9 cellular contexts compared by ENCODE assay signal in genomic region chr1:20494609-20495311, GRCh38. TPM values are rescaled to one million over a fixed set of nuclear protein-coding genes. Genes with fewer than 3 reads are reported as not detected.
DNase-seq lines count a peak whose midpoint lies in the region; ATAC-seq and TF ChIP-seq lines count a peak whose summit lies in the region.
"Had no signal": no experiment of that assay in that cellular context is flagged by ENCODE, and none has a peak within 500 bp of the region (broad histone marks: within the 10 kb centered on the region; RNA-seq: fewer than 3 reads in every experiment).

No MANE protein-coding gene starts in this region.

- H3K27ac Mint-ChIP-seq in natural killer cell = no peak overlapping the region
- H3K27ac Mint-ChIP-seq in natural killer cell treated with Interleukin-12 subunit alpha and Interleukin-12 subunit beta and Interleukin-15 and Interleukin-18, amount 100 ng/mL, for 72 hours = no peak overlapping the region
- peak overlapping the region; percentile 95 for H3K27ac Mint-ChIP-seq in activated T-helper 17 cell treated with anti-CD3 and anti-CD28 coated beads, Interleukin-2, amount 50 U/mL, for 72 hours
- H3K27ac Mint-ChIP-seq in CD4-positive, alpha-beta T cell = no peak overlapping the region

- H3K27me3 ChIP-seq in CD4-positive, alpha-beta T cell (ENCODE audit: control insufficient read depth, insufficient read depth, low read length) = peaks cover under 1% of the 10 kb centered on the region

- POLR2A ChIA-PET in CD4-positive, alpha-beta T cell (lab: Charles Lee) = interaction anchor here (1.0 to 1.4 kb wide), 3 partner anchors 12 to 282 kb away, joined by 3 to 4 read pairs (median 3); no protein-coding TSS in a partner anchor

- DNase-seq in natural killer cell = no peak
- DNase-seq in natural killer cell treated with Interleukin-12 subunit alpha and Interleukin-12 subunit beta and Interleukin-15 and Interleukin-18, amount 100 ng/mL, for 72 hours (ENCODE audit: low spot score) = no peak
- peak; percentile 29 for DNase-seq in glomerular endothelial cell (ENCODE audit: extremely low read depth, low read depth, low spot score)
- no peak for DNase-seq in CD4-positive, alpha-beta T cell
- no peak for DNase-seq in GM20000 (ENCODE audit: low spot score)
- DNase-seq: erythroblast had no signal

- no peaks in the 10 kb centered on the region for H3K9me3 ChIP-seq in CD4-positive, alpha-beta T cell (ENCODE audit: control insufficient read depth, low read length)

- no peak for TF ChIP-seq CTCF in natural killer cell (IDR thresholded peaks at IDR 0.05)
- no peak for TF ChIP-seq CTCF in CD4-positive, alpha-beta T cell (IDR thresholded peaks at IDR 0.05)
- TF ChIP-seq CTCF in GM20000 (IDR thresholded peaks at IDR 0.05; ENCODE audit: extremely low read depth, missing control alignments) = no peak

- intact Hi-C loops in natural killer cell (cut with micrococcal nuclease) = loop anchor here (5.0 kb wide), 1 partner anchor 132 kb away; no protein-coding TSS in a partner anchor
- intact Hi-C loops in CD4-positive, alpha-beta T cell (cut with DNase I, micrococcal nuclease) = loop anchor here (1.0 to 5.0 kb wide), 2 partner anchors 297 to 576 kb away; no protein-coding TSS in a partner anchor

- H3K27ac ChIP-seq in CD4-positive, alpha-beta T cell (ENCODE audit: low read depth, low read length) = no peak overlapping the region

- ATAC-seq in natural killer cell (no peak), HG02571 (IDR thresholded peaks at IDR 0.05; ENCODE audit: unreplicated experiment) (no peak), HG02678 (IDR thresholded peaks at IDR 0.05; ENCODE audit: unreplicated experiment) (no peak)
- no peak for ATAC-seq in natural killer cell treated with Interleukin-12 subunit alpha and Interleukin-12 subunit beta and Interleukin-15 and Interleukin-18, amount 100 ng/mL, for 72 hours
- no peak for ATAC-seq in activated T-helper 17 cell treated with anti-CD3 and anti-CD28 coated beads, Interleukin-2, amount 50 U/mL, for 72 hours (replicated peaks)
- no peak for ATAC-seq in CD4-positive, alpha-beta T cell (ENCODE audit: poor library complexity)

- no peaks in the 10 kb centered on the region for H3K36me3 Mint-ChIP-seq in natural killer cell
- H3K36me3 Mint-ChIP-seq in natural killer cell treated with Interleukin-12 subunit alpha and Interleukin-12 subunit beta and Interleukin-15 and Interleukin-18, amount 100 ng/mL, for 72 hours = no peaks in the 10 kb centered on the region
- H3K36me3 Mint-ChIP-seq in activated T-helper 17 cell treated with anti-CD3 and anti-CD28 coated beads, Interleukin-2, amount 50 U/mL, for 72 hours (ENCODE audit: low read depth) = peaks cover 15% of the 10 kb centered on the region
- H3K36me3 Mint-ChIP-seq in CD4-positive, alpha-beta T cell (ENCODE audit: low read depth) = peaks cover 16% of the 10 kb centered on the region

- CTCF ChIA-PET in CD4-positive, alpha-beta T cell (lab: Charles Lee) = interaction anchor here (0.5 to 1.4 kb wide), 5 partner anchors 7 to 282 kb away, joined by 3 to 5 read pairs (median 4); partner anchors contain the start of gene CAMK2N1

- H3K9me3 Mint-ChIP-seq in natural killer cell = no peaks in the 10 kb centered on the region
- no peaks in the 10 kb centered on the region for H3K9me3 Mint-ChIP-seq in natural killer cell treated with Interleukin-12 subunit alpha and Interleukin-12 subunit beta and Interleukin-15 and Interleukin-18, amount 100 ng/mL, for 72 hours
- no peaks in the 10 kb centered on the region for H3K9me3 Mint-ChIP-seq in activated T-helper 17 cell treated with anti-CD3 and anti-CD28 coated beads, Interleukin-2, amount 50 U/mL, for 72 hours
- H3K9me3 Mint-ChIP-seq in CD4-positive, alpha-beta T cell = no peaks in the 10 kb centered on the region

- peaks cover 3 to 7% of the 10 kb centered on the region in 2 donors for H3K27me3 Mint-ChIP-seq in natural killer cell (ENCODE audit: low read depth in 2 of 2)
- peaks cover 4 to 7% of the 10 kb centered on the region in 2 donors for H3K27me3 Mint-ChIP-seq in natural killer cell treated with Interleukin-12 subunit alpha and Interleukin-12 subunit beta and Interleukin-15 and Interleukin-18, amount 100 ng/mL, for 72 hours
- no peaks in the 10 kb centered on the region for H3K27me3 Mint-ChIP-seq in activated T-helper 17 cell treated with anti-CD3 and anti-CD28 coated beads, Interleukin-2, amount 50 U/mL, for 72 hours
- H3K27me3 Mint-ChIP-seq in CD4-positive, alpha-beta T cell = no peaks in the 10 kb centered on the region

- peak overlapping the region; percentile 6 for H3K4me3 Mint-ChIP-seq in natural killer cell
- no peak overlapping the region for H3K4me3 Mint-ChIP-seq in natural killer cell treated with Interleukin-12 subunit alpha and Interleukin-12 subunit beta and Interleukin-15 and Interleukin-18, amount 100 ng/mL, for 72 hours
- peak overlapping the region; percentile 69 for H3K4me3 Mint-ChIP-seq in activated T-helper 17 cell treated with anti-CD3 and anti-CD28 coated beads, Interleukin-2, amount 50 U/mL, for 72 hours
- no peak overlapping the region for H3K4me3 Mint-ChIP-seq in CD4-positive, alpha-beta T cell

- peaks cover 5% of the 10 kb centered on the region in 2 donors for H3K4me1 Mint-ChIP-seq in natural killer cell
- H3K4me1 Mint-ChIP-seq in natural killer cell treated with Interleukin-12 subunit alpha and Interleukin-12 subunit beta and Interleukin-15 and Interleukin-18, amount 100 ng/mL, for 72 hours (ENCODE audit: low read depth in 2 of 2) = no peaks in the 10 kb centered on the region
- H3K4me1 Mint-ChIP-seq in activated T-helper 17 cell treated with anti-CD3 and anti-CD28 coated beads, Interleukin-2, amount 50 U/mL, for 72 hours = peaks cover 15% of the 10 kb centered on the region
- H3K4me1 Mint-ChIP-seq in CD4-positive, alpha-beta T cell (ENCODE audit: low read depth) = no peaks in the 10 kb centered on the region

RNA-seq across cellular contexts. Expression of gene CAMK2N1, which starts 8.8 kb away (rescaled TPM):
- 1 to 10 TPM; 1.6 to 2.6 (median 1.6) TPM for total RNA-seq in natural killer cell
- 1 to 10 TPM; 1.1 to 2.1 TPM for total RNA-seq in natural killer cell treated with Interleukin-12 subunit alpha and Interleukin-12 subunit beta and Interleukin-15 and Interleukin-18, amount 100 ng/mL, for 72 hours
- total RNA-seq in activated T-helper 17 cell treated with anti-CD3 and anti-CD28 coated beads, Interleukin-2, amount 50 U/mL, for 72 hours = under 1 TPM; 0.30 to 0.53 TPM
- total RNA-seq in glomerular endothelial cell = 4.6 and 8.9 TPM in 2 replicates
- 1 to 10 TPM; 2.3 TPM for total RNA-seq in CD4-positive, alpha-beta T cell

RNA-seq across cellular contexts. Expression of gene MUL1, which starts 13.2 kb away (rescaled TPM):
- total RNA-seq in natural killer cell (10 to 100 TPM; 21.0 to 29.5 (median 28.8) TPM), glomerular endothelial cell (35.2 and 45.4 TPM in 2 replicates)
- 10 to 100 TPM; 23.3 to 30.6 TPM for total RNA-seq in natural killer cell treated with Interleukin-12 subunit alpha and Interleukin-12 subunit beta and Interleukin-15 and Interleukin-18, amount 100 ng/mL, for 72 hours
- 10 to 100 TPM; 11.6 to 16.3 TPM for total RNA-seq in activated T-helper 17 cell treated with anti-CD3 and anti-CD28 coated beads, Interleukin-2, amount 50 U/mL, for 72 hours
- 10 to 100 TPM; 17.2 to 17.6 TPM for total RNA-seq in CD4-positive, alpha-beta T cell

RNA-seq across cellular contexts. Expression of gene FAM43B, which starts 57.6 kb away (rescaled TPM):
- total RNA-seq in natural killer cell (not detected), glomerular endothelial cell (0.10 and 0.47 TPM in 2 replicates)
- not detected for total RNA-seq in natural killer cell treated with Interleukin-12 subunit alpha and Interleukin-12 subunit beta and Interleukin-15 and Interleukin-18, amount 100 ng/mL, for 72 hours
- total RNA-seq in activated T-helper 17 cell treated with anti-CD3 and anti-CD28 coated beads, Interleukin-2, amount 50 U/mL, for 72 hours = not detected
- total RNA-seq in CD4-positive, alpha-beta T cell = not detected

Comparison
In these comparisons a context has a peak if more than half of its experiments do, and no peak if none do; other contexts are left out.
1. H3K4me3 Mint-ChIP-seq: peak in natural killer cell (single experiment) and activated T-helper 17 cell treated with anti-CD3 and anti-CD28 coated beads, Interleukin-2, amount 50 U/mL, for 72 hours (single experiment); none in natural killer cell treated with Interleukin-12 subunit alpha and Interleukin-12 subunit beta and Interleukin-15 and Interleukin-18, amount 100 ng/mL, for 72 hours (single experiment) and CD4-positive, alpha-beta T cell (single experiment).